ENCODE assay signal across 1 cellular context in the genomic region with DNA sequence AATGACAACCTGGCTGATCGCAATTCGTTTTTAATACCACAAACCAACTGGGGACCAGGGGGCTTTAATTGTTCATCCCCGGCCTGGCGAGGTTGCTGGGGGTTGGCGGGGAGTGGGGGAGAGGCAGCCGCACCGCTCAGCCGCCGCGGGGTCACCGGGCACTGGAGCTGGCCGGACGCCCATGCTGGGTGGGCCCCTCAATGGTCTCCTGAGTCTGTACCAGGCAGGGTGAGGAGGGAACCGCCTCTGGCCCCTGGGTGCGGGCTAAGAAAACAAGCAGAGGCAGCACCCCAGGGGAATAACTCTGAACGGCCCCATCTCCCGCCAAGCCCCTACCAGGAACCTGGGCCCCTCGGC.
TF ChIP-seq lines count a peak whose summit lies in the region.

No MANE protein-coding gene starts in this region.

TF ChIP-seq in HepG2, 621 proteins besides CTCF, POLR2A, EP300 and RAD21:
- TF ChIP-seq FOXA3 (CRISPR knock-in tag; IDR thresholded peaks at IDR 0.05): no peak
- TF ChIP-seq ONECUT2 (CRISPR knock-in tag; IDR thresholded peaks at IDR 0.05): 0 out of 2 replicates have a peak, but pooled peaks have one; percentile 31
- TF ChIP-seq MED1 (CRISPR knock-in tag; IDR thresholded peaks at IDR 0.05): 0 out of 2 replicates have a peak, but pooled peaks have one; percentile 7
- no peak for TF ChIP-seq ZNF317 (CRISPR knock-in tag; IDR thresholded peaks at IDR 0.05)
- no peak for TF ChIP-seq ZBTB14 (CRISPR knock-in tag; IDR thresholded peaks at IDR 0.05)
- no peak for TF ChIP-seq EHMT2 (IDR thresholded peaks at IDR 0.05; ENCODE audit: borderline replicate concordance, low read depth, low read length)
